In the genomic region with DNA sequence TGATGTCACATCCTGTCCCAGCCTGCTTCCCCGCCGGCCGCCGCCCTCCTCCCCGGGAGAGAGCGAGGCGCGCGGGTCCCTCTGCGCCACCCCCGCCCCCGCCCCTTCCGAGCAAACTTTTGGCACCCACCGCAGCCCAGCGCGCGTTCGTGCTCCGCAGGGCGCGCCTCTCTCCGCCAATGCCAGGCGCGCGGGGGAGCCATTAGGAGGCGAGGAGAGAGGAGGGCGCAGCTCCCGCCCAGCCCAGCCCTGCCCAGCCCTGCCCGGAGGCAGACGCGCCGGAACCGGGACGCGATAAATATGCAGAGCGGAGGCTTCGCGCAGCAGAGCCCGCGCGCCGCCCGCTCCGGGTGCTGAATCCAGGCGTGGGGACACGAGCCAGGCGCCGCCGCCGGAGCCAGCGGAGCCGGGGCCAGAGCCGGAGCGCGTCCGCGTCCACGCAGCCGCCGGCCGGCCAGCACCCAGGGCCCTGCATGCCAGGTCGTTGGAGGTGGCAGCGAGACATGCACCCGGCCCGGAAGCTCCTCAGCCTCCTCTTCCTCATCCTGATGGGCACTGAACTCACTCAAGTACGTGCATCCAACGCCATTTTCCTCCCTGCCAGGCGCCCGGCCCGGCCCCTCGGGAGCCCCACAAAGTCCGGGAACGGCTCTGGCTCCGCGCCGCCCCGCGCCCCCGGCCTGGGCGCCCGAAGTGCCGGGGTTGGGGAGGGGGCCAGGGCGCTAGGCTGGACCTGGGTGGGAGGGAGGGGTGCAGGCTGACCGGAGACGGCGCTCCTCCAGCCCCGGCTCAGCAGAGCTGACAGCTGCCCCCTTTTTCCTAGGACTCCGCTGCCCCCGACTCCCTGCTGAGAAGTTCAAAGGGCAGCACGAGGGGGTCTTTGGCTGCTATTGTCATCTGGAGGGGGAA, we compare ENCODE assay signal across 9 cellular contexts. TPM values are rescaled to one million over a fixed set of nuclear protein-coding genes. Genes with fewer than 3 reads are reported as not detected.
DNase-seq lines count a peak whose midpoint lies in the region; ATAC-seq and TF ChIP-seq lines count a peak whose summit lies in the region.
"Had no signal": no experiment of that assay in that cellular context is flagged by ENCODE, and none has a peak within 500 bp of the region (broad histone marks: within the 10 kb centered on the region; RNA-seq: fewer than 3 reads in every experiment).

No MANE protein-coding gene starts in this region.

- TF ChIP-seq CTCF in BE2C (IDR thresholded peaks at IDR 0.05; ENCODE audit: low read depth, low read length): no peak
- no peak for TF ChIP-seq CTCF in omental fat pad (IDR thresholded peaks at IDR 0.05)

- DNase-seq in BE2C (peak; percentile 89), NCI-H345 (lab: John Stamatoyannopoulos, UW) (peak; percentile 84), globus pallidus (ENCODE audit: low spot score) (peak; percentile 37), omental fat pad (ENCODE audit: low spot score) (no peak), NCI-H2196 (lab: John Stamatoyannopoulos, UW; ENCODE audit: unreplicated experiment) (no peak), NOMO-1 (lab: John Stamatoyannopoulos, UW; ENCODE audit: unreplicated experiment in 2 of 2) (no peak), RKO (ENCODE audit: low spot score) (no peak)
- DNase-seq: cortex of kidney had no signal

- H3K27me3 ChIP-seq in BE2C: no peaks in the 10 kb centered on the region

- peaks cover 4% of the 10 kb centered on the region for H3K36me3 ChIP-seq in BE2C

- peak; percentile 51 for ATAC-seq in omental fat pad (ENCODE audit: low FRiP score)
- ATAC-seq in HG02678 (IDR thresholded peaks at IDR 0.05; ENCODE audit: unreplicated experiment): no peak

- no peaks in the 10 kb centered on the region for H3K9me3 ChIP-seq in BE2C

- H3K4me1 ChIP-seq in BE2C: peaks cover 5% of the 10 kb centered on the region; the same call in 1 of the 2 replicates

- H3K4me3 ChIP-seq in BE2C (ENCODE audit: low read depth, low read length): peak overlapping the region; percentile 87

RNA-seq across cellular contexts. Expression of gene OLFM1, which starts 12.0 kb away (rescaled TPM):
- polyA plus RNA-seq in BE2C (2012; ENCODE audit: insufficient read depth, insufficient read length, low read depth): 298 TPM
- total RNA-seq in omental fat pad: 10 to 100 TPM; 12.1 to 31.4 (median 23.2) TPM

Comparison
In these comparisons a context has a peak if more than half of its experiments do, and no peak if none do; other contexts are left out.
1. DNase-seq: peak in BE2C (single experiment), NCI-H345 (single experiment) and globus pallidus (single experiment); none in omental fat pad (single experiment), NCI-H2196 (single experiment), NOMO-1 (0 of 2) and RKO (single experiment).